ENCODE assay signal across 1 cellular context in the genomic region with DNA sequence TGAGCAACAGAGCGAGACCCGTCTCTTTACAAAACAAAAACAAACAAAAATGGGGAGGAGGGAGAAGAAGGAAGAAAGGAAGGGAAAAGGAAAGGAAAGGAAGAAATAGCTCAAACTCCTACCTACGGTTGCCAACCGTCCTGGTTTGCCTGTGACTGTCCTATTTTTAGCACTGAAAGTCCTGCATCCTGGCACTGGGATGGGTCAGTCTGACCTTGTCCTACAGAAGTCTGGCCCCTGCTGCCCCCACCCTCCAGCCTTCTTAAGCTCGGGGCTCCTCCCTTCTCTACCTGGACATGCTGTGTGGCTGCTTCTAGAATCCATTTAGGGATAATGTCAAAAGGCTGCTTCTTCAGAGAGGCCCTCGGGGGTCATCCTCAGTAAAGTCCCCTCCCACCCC.
TF ChIP-seq lines count a peak whose summit lies in the region.

No MANE protein-coding gene starts in this region.

TF ChIP-seq in HepG2, 621 proteins besides CTCF, POLR2A, EP300 and RAD21:
- TF ChIP-seq ZNF558 (CRISPR knock-in tag; IDR thresholded peaks at IDR 0.05; ENCODE audit: borderline replicate concordance) (no peak), EHMT2 (IDR thresholded peaks at IDR 0.05; ENCODE audit: borderline replicate concordance, low read depth, low read length) (no peak), ZNF20 (CRISPR knock-in tag; IDR thresholded peaks at IDR 0.05) (no peak), CENPX (CRISPR knock-in tag; IDR thresholded peaks at IDR 0.05) (no peak), SIX1 (CRISPR knock-in tag; IDR thresholded peaks at IDR 0.05; ENCODE audit: borderline replicate concordance) (no peak), ZNF260 (CRISPR knock-in tag; IDR thresholded peaks at IDR 0.05; ENCODE audit: borderline replicate concordance, low read depth) (no peak), KLF12 (CRISPR knock-in tag; IDR thresholded peaks at IDR 0.05; ENCODE audit: borderline replicate concordance) (no peak), ONECUT2 (CRISPR knock-in tag; IDR thresholded peaks at IDR 0.05) (no peak), MLLT10 (CRISPR knock-in tag; IDR thresholded peaks at IDR 0.05) (no peak), ETV5 (CRISPR knock-in tag; IDR thresholded peaks at IDR 0.05; ENCODE audit: borderline replicate concordance) (no peak), ZNF777 (CRISPR knock-in tag; IDR thresholded peaks at IDR 0.05) (no peak), ZNF841 (CRISPR knock-in tag; IDR thresholded peaks at IDR 0.05; ENCODE audit: borderline replicate concordance) (no peak), ASH2L (IDR thresholded peaks at IDR 0.05; ENCODE audit: insufficient read length, low read depth, low read length) (no peak)
- TF ChIP-seq, protein P1, sequence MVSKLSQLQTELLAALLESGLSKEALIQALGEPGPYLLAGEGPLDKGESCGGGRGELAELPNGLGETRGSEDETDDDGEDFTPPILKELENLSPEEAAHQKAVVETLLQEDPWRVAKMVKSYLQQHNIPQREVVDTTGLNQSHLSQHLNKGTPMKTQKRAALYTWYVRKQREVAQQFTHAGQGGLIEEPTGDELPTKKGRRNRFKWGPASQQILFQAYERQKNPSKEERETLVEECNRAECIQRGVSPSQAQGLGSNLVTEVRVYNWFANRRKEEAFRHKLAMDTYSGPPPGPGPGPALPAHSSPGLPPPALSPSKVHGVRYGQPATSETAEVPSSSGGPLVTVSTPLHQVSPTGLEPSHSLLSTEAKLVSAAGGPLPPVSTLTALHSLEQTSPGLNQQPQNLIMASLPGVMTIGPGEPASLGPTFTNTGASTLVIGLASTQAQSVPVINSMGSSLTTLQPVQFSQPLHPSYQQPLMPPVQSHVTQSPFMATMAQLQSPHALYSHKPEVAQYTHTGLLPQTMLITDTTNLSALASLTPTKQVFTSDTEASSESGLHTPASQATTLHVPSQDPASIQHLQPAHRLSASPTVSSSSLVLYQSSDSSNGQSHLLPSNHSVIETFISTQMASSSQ (IDR thresholded peaks at IDR 0.05; ENCODE audit: low read depth): no peak
- TF ChIP-seq, protein P1 (CRISPR knock-in tag; IDR thresholded peaks at IDR 0.05; ENCODE audit: borderline replicate concordance): no peak
